8 cellular contexts compared by ENCODE assay signal in the genomic region with DNA sequence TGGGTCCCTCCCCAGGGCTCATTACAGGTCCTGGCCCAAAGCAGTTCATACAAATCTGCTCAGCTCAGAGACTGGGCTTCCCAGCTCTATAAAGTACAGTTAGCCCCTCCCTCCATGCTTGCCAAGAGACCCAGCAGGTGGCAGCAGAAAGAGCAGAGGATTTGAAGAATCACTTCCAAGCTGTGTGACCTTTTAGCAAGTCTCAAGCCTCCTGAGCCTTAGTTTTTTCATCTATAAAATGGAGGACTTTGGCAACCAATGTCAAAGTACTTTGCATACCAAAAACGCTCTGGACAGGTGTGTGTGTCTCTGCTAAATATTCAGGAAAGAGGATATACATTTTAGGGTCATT. TPM values are rescaled to one million over a fixed set of nuclear protein-coding genes. Genes with fewer than 3 reads are reported as not detected.
DNase-seq lines count a peak whose midpoint lies in the region; ATAC-seq, FAIRE-seq and TF ChIP-seq lines count a peak whose summit lies in the region.
"Had no signal": no experiment of that assay in that cellular context is flagged by ENCODE, and none has a peak within 500 bp of the region (broad histone marks: within the 10 kb centered on the region; RNA-seq: fewer than 3 reads in every experiment).

No MANE protein-coding gene starts in this region.

- in situ Hi-C loops in GM23248 (cut with MboI), result no loop called here

- H3F3A ChIP-seq in GM23248 (ENCODE audit: insufficient read depth), result peaks cover 14% of the 10 kb centered on the region; the same call in 1 of the 2 replicates
- H3F3A ChIP-seq in SU-DHL-6 (ENCODE audit: insufficient read depth), result 0 out of 2 replicates have a peak, but pooled peaks cover 6% of the 10 kb centered on the region

- H4K20me1 ChIP-seq in GM23248 (ENCODE audit: insufficient read depth) (no peaks in the 10 kb centered on the region), SU-DHL-6 (ENCODE audit: low read depth, low read length) (no peaks in the 10 kb centered on the region)

- H3K4me3 Mint-ChIP-seq in Caco-2 (ENCODE audit: unreplicated experiment), result no peak overlapping the region
- H3K4me3 Mint-ChIP-seq: T-helper 1 cell treated with Interleukin-12 subunit alpha and Interleukin-12 subunit beta and Interleukin-4 antibody, amounts not matched to agents 30 μg/mL and 1 μg/mL, for 36 hours had no signal

- H3K9me2 ChIP-seq in GM23248 (ENCODE audit: insufficient read depth) (no peaks in the 10 kb centered on the region), SU-DHL-6 (replicated peaks; ENCODE audit: insufficient read depth, low read length) (no peaks in the 10 kb centered on the region)

- DNase-seq in Caco-2 (peak; percentile 53 to 57), GM23248 (peak; percentile 38), kidney tubule cell (ENCODE audit: low spot score) (peak; percentile 32), HTR-8/SVneo (ENCODE audit: insufficient read length, low spot score) (no peak)

- CTCF ChIA-PET in Caco-2 (lab: Charles Lee), result interaction anchor here (0.5 to 2.5 kb wide), 12 partner anchors 9 to 529 kb away, joined by 3 to 13 read pairs (median 4); partner anchors contain the start of gene RELT

- H3K4me1 Mint-ChIP-seq in Caco-2 (ENCODE audit: low read depth, unreplicated experiment), result no peaks in the 10 kb centered on the region

- POLR2A ChIA-PET in Caco-2 (lab: Charles Lee), result no interaction called here

- no peaks in the 10 kb centered on the region for H3K27me3 ChIP-seq in Caco-2 (replicated peaks; ENCODE audit: control insufficient read depth, insufficient read depth, low read length)
- no peaks in the 10 kb centered on the region for H3K27me3 ChIP-seq in GM23248 (replicated peaks; ENCODE audit: insufficient read depth)
- H3K27me3 ChIP-seq in SU-DHL-6 (ENCODE audit: low read length), result no peaks in the 10 kb centered on the region

- H2AFZ ChIP-seq in GM23248, result no peak overlapping the region
- H2AFZ ChIP-seq in SU-DHL-6 (ENCODE audit: low read depth, low read length, severe bottlenecking), result no peak overlapping the region

- ATAC-seq in HG03039 (IDR thresholded peaks at IDR 0.05; ENCODE audit: unreplicated experiment) (no peak), HG02981 (IDR thresholded peaks at IDR 0.05; ENCODE audit: unreplicated experiment) (no peak)

- no TSS peak for BruUV-seq in Caco-2 (replicated peaks; lab: Mats Ljungman, UMichigan)

- H3K4me1 ChIP-seq in Caco-2, result no peaks in the 10 kb centered on the region
- H3K4me1 ChIP-seq in GM23248 (ENCODE audit: insufficient read depth), result peaks cover 20% of the 10 kb centered on the region

- no peaks in the 10 kb centered on the region for H3K9me3 ChIP-seq in Caco-2
- no peaks in the 10 kb centered on the region for H3K9me3 ChIP-seq in GM23248 (ENCODE audit: low read depth)
- H3K9me3 ChIP-seq in SU-DHL-6 (ENCODE audit: insufficient read depth, low read length), result no peaks in the 10 kb centered on the region

- peaks cover 35% of the 10 kb centered on the region for H3K36me3 Mint-ChIP-seq in Caco-2 (ENCODE audit: insufficient read depth, unreplicated experiment)

- H3K4me3 ChIP-seq in Caco-2 (ENCODE audit: low read depth, low read length) (no peak overlapping the region), GM23248 (no peak overlapping the region), SU-DHL-6 (ENCODE audit: insufficient read depth, low read length, poor library complexity, severe bottlenecking) (no peak overlapping the region)

- H3K9ac ChIP-seq in GM23248 (no peak overlapping the region), SU-DHL-6 (ENCODE audit: low read length) (no peak overlapping the region)

- H3K9me3 Mint-ChIP-seq in Caco-2 (ENCODE audit: unreplicated experiment), result no peaks in the 10 kb centered on the region
- H3K9me3 Mint-ChIP-seq: T-helper 1 cell treated with Interleukin-12 subunit alpha and Interleukin-12 subunit beta and Interleukin-4 antibody, amounts not matched to agents 30 μg/mL and 1 μg/mL, for 36 hours had no signal

- H3K27me3 Mint-ChIP-seq in Caco-2 (ENCODE audit: insufficient read depth, unreplicated experiment), result no peaks in the 10 kb centered on the region

- H3K79me2 ChIP-seq in GM23248 (ENCODE audit: insufficient read depth) (no peaks in the 10 kb centered on the region), SU-DHL-6 (ENCODE audit: insufficient read depth, low read length) (no peaks in the 10 kb centered on the region)

- no peaks in the 10 kb centered on the region; the same call in 1 of the 2 replicates for H3K36me3 ChIP-seq in Caco-2 (ENCODE audit: control insufficient read depth, insufficient read depth, low read length)
- no peaks in the 10 kb centered on the region; the same call in 1 of the 2 replicates for H3K36me3 ChIP-seq in GM23248 (ENCODE audit: low read depth)
- no peaks in the 10 kb centered on the region for H3K36me3 ChIP-seq in SU-DHL-6 (ENCODE audit: low read length)

- no peak overlapping the region for H3K27ac Mint-ChIP-seq in Caco-2 (ENCODE audit: unreplicated experiment)

- no peak for FAIRE-seq in HTR-8/SVneo (lab: Jason Lieb, UNC)

- no peak overlapping the region for H3K4me2 ChIP-seq in GM23248 (ENCODE audit: unreplicated experiment)
- H3K4me2 ChIP-seq in SU-DHL-6 (ENCODE audit: low read depth, low read length, poor library complexity, severe bottlenecking), result no peak overlapping the region

- WGBS in GM23248 (ENCODE audit: low coverage in 1 of 2, low lambda C conversion rate in 2 of 2, missing lambda C conversion rate in 2 of 2), 2 experiments, result 49 to 73% methylated on average over 1 of the region's 1 CpG

- intact Hi-C loops in Caco-2 (cut with micrococcal nuclease; ENCODE audit: unreplicated experiment), result loop anchor here (10.0 kb wide), 1 partner anchor 192 kb away; the partner anchor contains the start of gene FAM168A

- no peak overlapping the region for H3K27ac ChIP-seq in GM23248
- H3K27ac ChIP-seq in SU-DHL-6 (ENCODE audit: low read depth, low read length), result no peak overlapping the region

- peak in 1 of 2 experiments; percentile 51 for TF ChIP-seq CTCF in Caco-2 (IDR thresholded peaks at IDR 0.05; ENCODE audit: insufficient read depth in 1 of 2, low read depth in 1 of 2, low read length in 1 of 2, severe bottlenecking in 1 of 2, unreplicated experiment in 1 of 2)
- TF ChIP-seq CTCF in SU-DHL-6 (IDR thresholded peaks at IDR 0.05; ENCODE audit: insufficient read depth, low read length, poor library complexity, severe bottlenecking), result peak; percentile 25

RNA-seq across cellular contexts. Expression of gene RELT, which starts 26.6 kb away (rescaled TPM):
- total RNA-seq in Caco-2 (2022), result 11.7 and 12.7 TPM in 2 replicates
- total RNA-seq in GM23248 (2014; rRNA removed; shearing (Covaris generic)), result 7.1 and 8.2 TPM in 2 replicates
- polyA plus RNA-seq in GM23248 (2016; fragmentation: Nextera tagmentation; extraction: Ambion mirVana), result 2.8 and 2.9 TPM in 2 replicates
